In genomic region chr12:43832506-43833168, GRCh38 we compare ENCODE assay signal across 20 cellular contexts. TPM values are rescaled to one million over a fixed set of nuclear protein-coding genes. Genes with fewer than 3 reads are reported as not detected.
A peak's percentile ranks its signal among the peaks of the same experiment; 100 is the strongest.
DNase-seq lines count a peak whose midpoint lies in the region; ATAC-seq, FAIRE-seq and TF ChIP-seq lines count a peak whose summit lies in the region.
"Had no signal": no experiment of that assay in that cellular context is flagged by ENCODE, and none has a peak within 500 bp of the region (broad histone marks: within the 10 kb centered on the region; RNA-seq: fewer than 3 reads in every experiment).

No MANE protein-coding gene starts in this region.

- H3K9me3 ChIP-seq in BLaER1 treated with 17β-estradiol and CSF1 and Interleukin-3, amounts not matched to agents 10 nM and 100 nM (replicated peaks in 1 of 11): no peaks in the 10 kb centered on the region
- no peaks in the 10 kb centered on the region for H3K9me3 ChIP-seq in left ventricle myocardium inferior (replicated peaks)
- H3K9me3 ChIP-seq: lower lobe of right lung, Peyer's patch had no signal

- TF ChIP-seq CTCF in left ventricle myocardium inferior (IDR thresholded peaks at IDR 0.05; ENCODE audit: borderline replicate concordance) (no peak), WTC11 (IDR thresholded peaks at IDR 0.05) (no peak)

- no peak overlapping the region for H3K4me3 Mint-ChIP-seq in WTC11
- H3K4me3 Mint-ChIP-seq: activated naive CD4-positive, alpha-beta T cell treated with anti-CD3 and anti-CD28 coated beads, Interleukin-2, amount 10 ng/mL, durations not matched to agents 7 days and 5 days; stimulated activated naive CD8-positive, alpha-beta T cell treated with anti-CD3 and anti-CD28 coated beads, Interleukin-15, Interleukin-2, amounts not matched to agents 100 ng/mL and 50 ng/mL, for 24 hours; type B pancreatic cell had no signal

- H3K9ac ChIP-seq in BLaER1 treated with 17β-estradiol and CSF1 and Interleukin-3, amounts not matched to agents 10 nM and 100 nM: no peak overlapping the region
- H3K9ac ChIP-seq: parathyroid adenoma had no signal

- H3K27me3 Mint-ChIP-seq in WTC11 (ENCODE audit: low read depth): peaks cover 34% of the 10 kb centered on the region
- H3K27me3 Mint-ChIP-seq: type B pancreatic cell had no signal

- no peaks in the 10 kb centered on the region for H3K27me3 ChIP-seq in BLaER1 treated with 17β-estradiol and CSF1 and Interleukin-3, amounts not matched to agents 10 nM and 100 nM
- no peaks in the 10 kb centered on the region for H3K27me3 ChIP-seq in left ventricle myocardium inferior (ENCODE audit: low read depth)
- H3K27me3 ChIP-seq: Peyer's patch had no signal

- no peak overlapping the region for H3K27ac Mint-ChIP-seq in WTC11
- H3K27ac Mint-ChIP-seq: activated naive CD4-positive, alpha-beta T cell treated with anti-CD3 and anti-CD28 coated beads, Interleukin-2, amount 10 ng/mL, durations not matched to agents 7 days and 5 days; stimulated activated naive CD8-positive, alpha-beta T cell treated with anti-CD3 and anti-CD28 coated beads, Interleukin-15, Interleukin-2, amounts not matched to agents 100 ng/mL and 50 ng/mL, for 24 hours; type B pancreatic cell had no signal

- POLR2A ChIA-PET in WTC11 (lab: Charles Lee): no interaction called here

- no peaks in the 10 kb centered on the region for H3K36me3 ChIP-seq in BLaER1 treated with 17β-estradiol and CSF1 and Interleukin-3, amounts not matched to agents 10 nM and 100 nM
- H3K36me3 ChIP-seq in left ventricle myocardium inferior: no peaks in the 10 kb centered on the region
- H3K36me3 ChIP-seq: lower lobe of right lung, Peyer's patch had no signal

- peak; percentile 65 for FAIRE-seq in GM12891 (lab: Jason Lieb, UNC)
- FAIRE-seq: colon had no signal

- peaks cover 22 to 43% (median 34%) of the 10 kb centered on the region in 10 experiments for H3K4me1 ChIP-seq in BLaER1 treated with 17β-estradiol and CSF1 and Interleukin-3, amounts not matched to agents 10 nM and 100 nM
- peaks cover 23% of the 10 kb centered on the region for H3K4me1 ChIP-seq in left ventricle myocardium inferior
- H3K4me1 ChIP-seq: parathyroid adenoma had no signal

- no peaks in the 10 kb centered on the region for H4K20me1 ChIP-seq in BLaER1 treated with 17β-estradiol and CSF1 and Interleukin-3, amounts not matched to agents 10 nM and 100 nM

- no peak for ATAC-seq in WTC11
- no peak for ATAC-seq in HG03460 (IDR thresholded peaks at IDR 0.05; ENCODE audit: unreplicated experiment)
- ATAC-seq: lower lobe of right lung had no signal

- TF ChIP-seq POLR2A in GM12891 (IDR thresholded peaks at IDR 0.05; ENCODE audit: low read depth, low read length): no peak

- no peak overlapping the region for H3K27ac ChIP-seq in BLaER1 treated with 17β-estradiol and CSF1 and Interleukin-3, amounts not matched to agents 10 nM and 100 nM
- no peak overlapping the region for H3K27ac ChIP-seq in left ventricle myocardium inferior (replicated peaks)
- H3K27ac ChIP-seq: lower lobe of right lung, parathyroid adenoma, Peyer's patch had no signal

- no peak overlapping the region for H3K4me3 ChIP-seq in BLaER1 treated with 17β-estradiol and CSF1 and Interleukin-3, amounts not matched to agents 10 nM and 100 nM
- H3K4me3 ChIP-seq in left ventricle myocardium inferior: no peak overlapping the region
- H3K4me3 ChIP-seq: lower lobe of right lung, Peyer's patch had no signal

- intact Hi-C loops in left ventricle myocardium inferior (cut with micrococcal nuclease): no loop called here

- no peaks in the 10 kb centered on the region for H3K9me3 Mint-ChIP-seq in WTC11
- H3K9me3 Mint-ChIP-seq: activated naive CD4-positive, alpha-beta T cell treated with anti-CD3 and anti-CD28 coated beads, Interleukin-2, amount 10 ng/mL, durations not matched to agents 7 days and 5 days; stimulated activated naive CD8-positive, alpha-beta T cell treated with anti-CD3 and anti-CD28 coated beads, Interleukin-15, Interleukin-2, amounts not matched to agents 100 ng/mL and 50 ng/mL, for 24 hours; type B pancreatic cell had no signal

- peak overlapping the region; percentile 51 to 76 (median 64) for H3K4me2 ChIP-seq in BLaER1 treated with 17β-estradiol and CSF1 and Interleukin-3, amounts not matched to agents 10 nM and 100 nM

- H3K36me3 Mint-ChIP-seq in WTC11: no peaks in the 10 kb centered on the region
- H3K36me3 Mint-ChIP-seq: activated naive CD4-positive, alpha-beta T cell treated with anti-CD3 and anti-CD28 coated beads, Interleukin-2, amount 10 ng/mL, durations not matched to agents 7 days and 5 days; type B pancreatic cell had no signal

- no peak for DNase-seq in GM12891 (ENCODE audit: insufficient read length, low spot score)
- DNase-seq in NOMO-1 treated with DMSO at 0.1 percent for 48 hours (lab: John Stamatoyannopoulos, UW; ENCODE audit: unreplicated experiment): peak; percentile 77
- peak; percentile 50 for DNase-seq in central memory CD4-positive, alpha-beta T cell
- DNase-seq in left ventricle myocardium inferior: no peak
- DNase-seq in amniotic stem cell (lab: John Stamatoyannopoulos, UW): no peak
- no peak for DNase-seq in WTC11 (ENCODE audit: low spot score)
- DNase-seq: activated CD8-positive, alpha-beta memory T cell treated with anti-CD3 and anti-CD28 coated beads, Interleukin-2, amount 50 U/mL, for 48 hours; activated naive CD4-positive, alpha-beta T cell treated with anti-CD3 and anti-CD28 coated beads, Interleukin-2, amount 10 ng/mL, durations not matched to agents 7 days and 5 days; GOT3; lower lobe of right lung; NCI-H187; NCI-H82; Peyer's patch; T1000 had no signal

- H3K4me1 Mint-ChIP-seq in WTC11: peaks cover 7% of the 10 kb centered on the region

- CTCF ChIA-PET in WTC11 (lab: Charles Lee): no interaction called here

TF ChIP-seq in GM12891, 5 proteins besides CTCF, POLR2A, EP300 and RAD21:
- TF ChIP-seq POU2F2 (IDR thresholded peaks at IDR 0.05; ENCODE audit: low read depth, low read length): no peak
- no peak for TF ChIP-seq SPI1 (IDR thresholded peaks at IDR 0.05; ENCODE audit: low read depth, low read length)
- TF ChIP-seq POLR2AphosphoS5 (IDR thresholded peaks at IDR 0.05; ENCODE audit: low read depth, low read length): no peak
- no peak for TF ChIP-seq TAF1 (IDR thresholded peaks at IDR 0.05; ENCODE audit: low read depth, low read length)
- TF ChIP-seq PAX5 (IDR thresholded peaks at IDR 0.05; ENCODE audit: insufficient read depth, low read length, severe bottlenecking): no peak
TF ChIP-seq in GM12891: peak in this region for 0.

TF ChIP-seq in WTC11, 78 proteins besides CTCF, POLR2A, EP300 and RAD21:
- no peak for TF ChIP-seq ATF1 (CRISPR knock-in tag; IDR thresholded peaks at IDR 0.05)
- no peak for TF ChIP-seq ELF4 (CRISPR knock-in tag; IDR thresholded peaks at IDR 0.05; ENCODE audit: low read depth)
- no peak for TF ChIP-seq ZNF121 (CRISPR knock-in tag; IDR thresholded peaks at IDR 0.05)
- TF ChIP-seq MXD4 (CRISPR knock-in tag; IDR thresholded peaks at IDR 0.05; ENCODE audit: borderline replicate concordance): no peak
- TF ChIP-seq FOXJ3 (CRISPR knock-in tag; IDR thresholded peaks at IDR 0.05; ENCODE audit: borderline replicate concordance): no peak
- TF ChIP-seq JUN (CRISPR knock-in tag; IDR thresholded peaks at IDR 0.05): no peak
- TF ChIP-seq NFATC4 (CRISPR knock-in tag; IDR thresholded peaks at IDR 0.05): no peak
- no peak for TF ChIP-seq NR3C1 (CRISPR knock-in tag; conservative IDR thresholded peaks at IDR 0.05; ENCODE audit: low read depth)

RNA-seq across cellular contexts. Expression of gene TMEM117, which starts 3.2 kb away (rescaled TPM):
- 2.3 TPM for polyA plus RNA-seq in GM12891 (2012; ENCODE audit: low read depth, missing spikeins)
- total RNA-seq in left ventricle myocardium inferior (6.7 TPM), WTC11 (2021) (0.73 to 1.5 TPM (median 1.4 TPM) in 3 replicates)

RNA-seq across cellular contexts. Expression of gene TWF1, which starts 26.5 kb away (rescaled TPM):
- polyA plus RNA-seq in GM12891 (2012; ENCODE audit: low read depth, missing spikeins): 11.3 TPM
- 14.3 TPM for total RNA-seq in left ventricle myocardium inferior
- 28.4 to 33.1 TPM (median 29.0 TPM) in 3 replicates for total RNA-seq in WTC11 (2021)

Comparison
In these comparisons a context has a peak if more than half of its experiments do, and no peak if none do; other contexts are left out.
1. DNase-seq: peak in NOMO-1 treated with DMSO at 0.1 percent for 48 hours (single experiment) and central memory CD4-positive, alpha-beta T cell (single experiment); none in GM12891 (single experiment), left ventricle myocardium inferior (single experiment), amniotic stem cell (single experiment) and WTC11 (single experiment).